8 cellular contexts compared by ENCODE assay signal in genomic region chr14:65229431-65230286, GRCh38.
A peak's percentile ranks its signal among the peaks of the same experiment; 100 is the strongest.
DNase-seq lines count a peak whose midpoint lies in the region; ATAC-seq and TF ChIP-seq lines count a peak whose summit lies in the region.

No MANE protein-coding gene starts in this region.

- in situ Hi-C loops in KBM-7 (cut with MboI; ENCODE audit: low pct_unique_long_range_greater_than_20kb, low sequenced_read_pairs) = no loop called here

- DNase-seq in COLO829 (ENCODE audit: low spot score) = peak; percentile 83
- peak; percentile 47 for DNase-seq in KBM-7
- peak; percentile 27 to 39 for DNase-seq in activated CD4-positive, alpha-beta T cell treated with anti-CD3 and anti-CD28 coated beads for 4 hours
- peak; percentile 76 for DNase-seq in ecto neural progenitor cell (ENCODE audit: low spot score)
- peak; percentile 56 for DNase-seq in lower lobe of right lung
- DNase-seq in stimulated activated naive CD4-positive, alpha-beta T cell treated with Interleukin-2 at 50 U/mL for 16 hours (lab: John Stamatoyannopoulos, UW) = peak; percentile 21

- ATAC-seq in lower lobe of right lung = peak; percentile 61 to 74
- no peak for ATAC-seq in HG03469 (IDR thresholded peaks at IDR 0.05; ENCODE audit: unreplicated experiment)
- no peak for ATAC-seq in GM21390 (IDR thresholded peaks at IDR 0.05; ENCODE audit: unreplicated experiment)

- H3K27me3 ChIP-seq in lower lobe of right lung (ENCODE audit: low read depth) = no peaks in the 10 kb centered on the region

- intact Hi-C loops in lower lobe of right lung (cut with DNase I) = no loop called here

- peak overlapping the region; percentile 90 for H3K27ac ChIP-seq in lower lobe of right lung

- H3K9me3 ChIP-seq in lower lobe of right lung = no peaks in the 10 kb centered on the region

- H3K36me3 ChIP-seq in lower lobe of right lung = no peaks in the 10 kb centered on the region

- peaks cover 50% of the 10 kb centered on the region for H3K4me1 ChIP-seq in lower lobe of right lung

- peak overlapping the region; percentile 52 for H3K4me3 ChIP-seq in lower lobe of right lung

- no peak for TF ChIP-seq CTCF in lower lobe of right lung (IDR thresholded peaks at IDR 0.05)

Comparison
In these comparisons a context has a peak if more than half of its experiments do, and no peak if none do; other contexts are left out.
1. DNase-seq: peak in every context shown above with its lines; median percentile 83 in COLO829; 76 in ecto neural progenitor cell; 56 in lower lobe of right lung; 47 in KBM-7; 33 in activated CD4-positive, alpha-beta T cell treated with anti-CD3 and anti-CD28 coated beads for 4 hours; 21 in stimulated activated naive CD4-positive, alpha-beta T cell treated with Interleukin-2 at 50 U/mL for 16 hours.
2. ATAC-seq: peak in lower lobe of right lung (2 of 2); none in HG03469 (single experiment) and GM21390 (single experiment).